ENCODE assay signal across 8 cellular contexts in the genomic region with DNA sequence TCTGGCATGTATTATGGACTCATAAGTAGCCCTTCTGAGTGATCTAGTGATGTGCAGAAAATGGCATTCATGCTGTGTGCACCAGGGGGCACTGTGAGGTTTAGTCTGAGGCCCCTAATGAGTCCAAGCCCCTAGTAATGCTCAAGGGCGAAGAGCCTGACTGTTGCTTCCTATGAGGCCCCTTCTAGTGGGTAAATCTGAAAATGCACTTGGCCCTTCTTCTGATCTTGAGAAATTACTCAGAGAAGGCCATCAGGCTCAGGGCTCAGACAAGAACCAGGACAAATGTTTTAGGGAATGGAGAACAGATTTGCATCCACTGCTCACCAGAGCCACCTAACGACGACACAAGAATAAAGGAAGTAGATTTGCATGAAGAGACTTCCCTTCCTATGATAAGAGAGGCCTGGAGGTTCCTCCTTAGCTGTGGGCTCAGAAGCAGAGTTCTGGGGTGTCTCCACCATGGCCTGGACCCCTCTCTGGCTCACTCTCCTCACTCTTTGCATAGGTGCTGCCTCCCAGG.
DNase-seq lines count a peak whose midpoint lies in the region; ATAC-seq and TF ChIP-seq lines count a peak whose summit lies in the region.

No MANE protein-coding gene starts in this region.

- H4K20me1 ChIP-seq in OCI-LY1 (ENCODE audit: insufficient read depth, low read length) = no peaks in the 10 kb centered on the region

- peak; percentile 50 for TF ChIP-seq CTCF in AG10803 (conservative IDR thresholded peaks at IDR 0.05; ENCODE audit: low read length)
- TF ChIP-seq CTCF in OCI-LY1 (IDR thresholded peaks at IDR 0.05; ENCODE audit: low read length) = peak; percentile 85
- TF ChIP-seq CTCF in uterus (IDR thresholded peaks at IDR 0.05) = no peak

- H3K36me3 ChIP-seq in OCI-LY1 (ENCODE audit: insufficient read depth, low read length) (no peaks in the 10 kb centered on the region), uterus (no peaks in the 10 kb centered on the region)

- H3K36me3 Mint-ChIP-seq in activated naive CD8-positive, alpha-beta T cell treated with anti-CD3 and anti-CD28 coated beads for 36 hours = no peaks in the 10 kb centered on the region

- no peaks in the 10 kb centered on the region for H3K79me2 ChIP-seq in OCI-LY1 (ENCODE audit: insufficient read depth, low read length)

- no peak overlapping the region for H2AFZ ChIP-seq in OCI-LY1 (ENCODE audit: low read length)

- intact Hi-C loops in uterus (cut with DNase I; ENCODE audit: low total_unique reads) = no loop called here

- H3K4me1 ChIP-seq in OCI-LY1 (ENCODE audit: insufficient read depth, low read length, severe bottlenecking) (peaks cover 41% of the 10 kb centered on the region), uterus (no peaks in the 10 kb centered on the region)

- H3K9ac ChIP-seq in OCI-LY1 (ENCODE audit: low read length) = peak overlapping the region; percentile 68

- H3K27ac ChIP-seq in OCI-LY1 (ENCODE audit: low read depth, low read length, poor library complexity, severe bottlenecking) (peak overlapping the region; percentile 94), uterus (no peak overlapping the region)

- no peak overlapping the region for H3K27ac Mint-ChIP-seq in activated naive CD8-positive, alpha-beta T cell treated with anti-CD3 and anti-CD28 coated beads for 36 hours

- no peaks in the 10 kb centered on the region for H3F3A ChIP-seq in OCI-LY1 (ENCODE audit: insufficient read depth, low read length)

- ATAC-seq in GM18520 (IDR thresholded peaks at IDR 0.05; ENCODE audit: unreplicated experiment) = peak; percentile 41
- ATAC-seq in HG03095 (IDR thresholded peaks at IDR 0.05; ENCODE audit: unreplicated experiment) = peak; percentile 41

- no peaks in the 10 kb centered on the region for H3K9me2 ChIP-seq in OCI-LY1 (ENCODE audit: low read depth, low read length)

- H3K4me2 ChIP-seq in OCI-LY1 (ENCODE audit: low read length) = peak overlapping the region; percentile 75

- TF ChIP-seq POLR2A in uterus (IDR thresholded peaks at IDR 0.05) = no peak

- peak; percentile 32 for DNase-seq in AG10803 (ENCODE audit: low read depth)
- DNase-seq in activated naive CD8-positive, alpha-beta T cell treated with anti-CD3 and anti-CD28 coated beads for 36 hours = peak; percentile 53
- DNase-seq in iPS DF 4.7 (ENCODE audit: extremely low read depth, low spot score) = peak; percentile 53
- DNase-seq in stimulated activated CD4-positive, alpha-beta T cell treated with anti-CD3 and anti-CD28 coated beads, TNF-alpha, amount 100 ng/mL, for 24 hours (ENCODE audit: low read depth in 3 of 3) = peak in 2 of 3 experiments; percentile 5 to 44
- no peak for DNase-seq in uterus

- H3K4me3 ChIP-seq in AG10803 (ENCODE audit: low read length) (no peak overlapping the region), OCI-LY1 (ENCODE audit: low read depth, low read length, poor library complexity, severe bottlenecking) (peak overlapping the region; percentile 51), uterus (no peak overlapping the region)

- peaks cover 35% of the 10 kb centered on the region for H3K4me1 Mint-ChIP-seq in activated naive CD8-positive, alpha-beta T cell treated with anti-CD3 and anti-CD28 coated beads for 36 hours

- no peaks in the 10 kb centered on the region for H3K27me3 ChIP-seq in OCI-LY1 (ENCODE audit: insufficient read depth, low read length)
- H3K27me3 ChIP-seq in uterus = no peaks in the 10 kb centered on the region

- H3K9me3 Mint-ChIP-seq in activated naive CD8-positive, alpha-beta T cell treated with anti-CD3 and anti-CD28 coated beads for 36 hours = no peaks in the 10 kb centered on the region

- H3K9me3 ChIP-seq in OCI-LY1 (ENCODE audit: low read length) = no peaks in the 10 kb centered on the region
- H3K9me3 ChIP-seq in uterus = no peaks in the 10 kb centered on the region

- no peak overlapping the region for H3K4me3 Mint-ChIP-seq in activated naive CD8-positive, alpha-beta T cell treated with anti-CD3 and anti-CD28 coated beads for 36 hours

- H3K27me3 Mint-ChIP-seq in activated naive CD8-positive, alpha-beta T cell treated with anti-CD3 and anti-CD28 coated beads for 36 hours = peaks cover 4% of the 10 kb centered on the region

Comparison
In these comparisons a context has a peak if more than half of its experiments do, and no peak if none do; other contexts are left out.
1. DNase-seq: peak in AG10803 (single experiment), activated naive CD8-positive, alpha-beta T cell treated with anti-CD3 and anti-CD28 coated beads for 36 hours (single experiment), iPS DF 4.7 (single experiment) and stimulated activated CD4-positive, alpha-beta T cell treated with anti-CD3 and anti-CD28 coated beads, TNF-alpha, amount 100 ng/mL, for 24 hours (2 of 3); none in uterus (0 of 2).
2. CTCF ChIP-seq: peak in AG10803 (single experiment) and OCI-LY1 (single experiment); none in uterus (0 of 4).